Comparison of ENCODE assay signal across 13 cellular contexts in genomic region chr2:191479680-191480023, GRCh38.
DNase-seq lines count a peak whose midpoint lies in the region; ATAC-seq, FAIRE-seq and TF ChIP-seq lines count a peak whose summit lies in the region.
"Had no signal": no experiment of that assay in that cellular context is flagged by ENCODE, and none has a peak within 500 bp of the region (broad histone marks: within the 10 kb centered on the region; RNA-seq: fewer than 3 reads in every experiment).

No MANE protein-coding gene starts in this region.

- peaks cover 4% of the 10 kb centered on the region for H3K27me3 Mint-ChIP-seq in activated CD8-positive, alpha-beta T cell treated with anti-CD3 and anti-CD28 coated beads for 36 hours
- peaks cover 3% of the 10 kb centered on the region for H3K27me3 Mint-ChIP-seq in activated CD8-positive, alpha-beta T cell treated with anti-CD3 and anti-CD28 coated beads, Interleukin-2, amount 10 ng/mL, durations not matched to agents 7 days and 5 days (ENCODE audit: low read depth)

- CTCF ChIA-PET in activated CD8-positive, alpha-beta T cell treated with anti-CD3 and anti-CD28 coated beads for 36 hours (lab: Charles Lee), result no interaction called here
- CTCF ChIA-PET in activated CD8-positive, alpha-beta T cell treated with anti-CD3 and anti-CD28 coated beads, Interleukin-2, amount 10 ng/mL, durations not matched to agents 7 days and 5 days (lab: Charles Lee), result no interaction called here

- DNase-seq in activated CD8-positive, alpha-beta T cell treated with anti-CD3 and anti-CD28 coated beads for 36 hours, result peak; percentile 2
- DNase-seq in activated CD8-positive, alpha-beta T cell treated with anti-CD3 and anti-CD28 coated beads, Interleukin-2, amount 10 ng/mL, durations not matched to agents 7 days and 5 days, result no peak
- no peak for DNase-seq in astrocyte of the cerebellum (ENCODE audit: low read depth)
- no peak for DNase-seq in retinal pigment epithelial cell (ENCODE audit: low read depth)
- no peak for DNase-seq in D721Med (ENCODE audit: insufficient read length, low spot score)
- DNase-seq in NCI-H1436 (lab: John Stamatoyannopoulos, UW), result no peak
- DNase-seq: activated CD4-positive, CD25-positive, alpha-beta regulatory T cell treated with anti-CD3 and anti-CD28 coated beads, Interleukin-2, amount 50 U/mL, for 72 hours; activated effector memory CD4-positive, alpha-beta T cell treated with Interleukin-2 at 50 U/mL for 16 hours; naive thymus-derived CD4-positive, alpha-beta T cell had no signal

- ATAC-seq in activated CD8-positive, alpha-beta T cell treated with anti-CD3 and anti-CD28 coated beads for 36 hours, result no peak
- no peak for ATAC-seq in activated CD8-positive, alpha-beta T cell treated with anti-CD3 and anti-CD28 coated beads, Interleukin-2, amount 10 ng/mL, durations not matched to agents 7 days and 5 days
- ATAC-seq in GM21825 (IDR thresholded peaks at IDR 0.05; ENCODE audit: unreplicated experiment) (peak; percentile 79), HG03135 (IDR thresholded peaks at IDR 0.05; ENCODE audit: unreplicated experiment) (no peak)
- ATAC-seq: naive thymus-derived CD4-positive, alpha-beta T cell had no signal

- no peaks in the 10 kb centered on the region for H3K4me1 Mint-ChIP-seq in activated CD8-positive, alpha-beta T cell treated with anti-CD3 and anti-CD28 coated beads for 36 hours (ENCODE audit: low read depth)
- no peaks in the 10 kb centered on the region for H3K4me1 Mint-ChIP-seq in activated CD8-positive, alpha-beta T cell treated with anti-CD3 and anti-CD28 coated beads, Interleukin-2, amount 10 ng/mL, durations not matched to agents 7 days and 5 days (ENCODE audit: low read depth)
- H3K4me1 Mint-ChIP-seq: central memory CD8-positive, alpha-beta T cell; naive thymus-derived CD4-positive, alpha-beta T cell had no signal

- H3K27ac Mint-ChIP-seq in activated CD8-positive, alpha-beta T cell treated with anti-CD3 and anti-CD28 coated beads for 36 hours, result no peak overlapping the region
- no peak overlapping the region for H3K27ac Mint-ChIP-seq in activated CD8-positive, alpha-beta T cell treated with anti-CD3 and anti-CD28 coated beads, Interleukin-2, amount 10 ng/mL, durations not matched to agents 7 days and 5 days
- H3K27ac Mint-ChIP-seq: naive thymus-derived CD4-positive, alpha-beta T cell had no signal

- H3K4me3 ChIP-seq in astrocyte of the cerebellum (ENCODE audit: low read depth, low read length) (no peak overlapping the region), retinal pigment epithelial cell (ENCODE audit: low read length) (no peak overlapping the region)
- H3K4me3 ChIP-seq: SJSA1 had no signal

- FAIRE-seq in D721Med (lab: Jason Lieb, UNC), result no peak

- no peaks in the 10 kb centered on the region for H3K36me3 Mint-ChIP-seq in activated CD8-positive, alpha-beta T cell treated with anti-CD3 and anti-CD28 coated beads for 36 hours (ENCODE audit: low read depth)
- no peaks in the 10 kb centered on the region for H3K36me3 Mint-ChIP-seq in activated CD8-positive, alpha-beta T cell treated with anti-CD3 and anti-CD28 coated beads, Interleukin-2, amount 10 ng/mL, durations not matched to agents 7 days and 5 days (ENCODE audit: low read depth)

- POLR2A ChIA-PET in activated CD8-positive, alpha-beta T cell treated with anti-CD3 and anti-CD28 coated beads for 36 hours (lab: Charles Lee), result no interaction called here
- POLR2A ChIA-PET in activated CD8-positive, alpha-beta T cell treated with anti-CD3 and anti-CD28 coated beads, Interleukin-2, amount 10 ng/mL, durations not matched to agents 7 days and 5 days (lab: Charles Lee), result no interaction called here

- in situ Hi-C loops in astrocyte of the cerebellum (cut with HindIII; ENCODE audit: low sequenced_read_pairs), result no loop called here

- no peak for TF ChIP-seq CTCF in activated CD8-positive, alpha-beta T cell treated with anti-CD3 and anti-CD28 coated beads for 36 hours (IDR thresholded peaks at IDR 0.05)
- TF ChIP-seq CTCF in astrocyte of the cerebellum (IDR thresholded peaks at IDR 0.05; ENCODE audit: low read depth, low read length, missing control alignments), result peak; percentile 9
- TF ChIP-seq CTCF in retinal pigment epithelial cell (conservative IDR thresholded peaks at IDR 0.05; ENCODE audit: low read depth, low read length), result peak; percentile 5
- TF ChIP-seq CTCF in D721Med (IDR thresholded peaks at IDR 0.05; ENCODE audit: insufficient read depth, missing control alignments), result no peak

- intact Hi-C loops in activated CD8-positive, alpha-beta T cell treated with anti-CD3 and anti-CD28 coated beads for 36 hours (cut with micrococcal nuclease), result no loop called here

- H3K9me3 Mint-ChIP-seq in activated CD8-positive, alpha-beta T cell treated with anti-CD3 and anti-CD28 coated beads for 36 hours, result peaks cover 11% of the 10 kb centered on the region
- no peaks in the 10 kb centered on the region for H3K9me3 Mint-ChIP-seq in activated CD8-positive, alpha-beta T cell treated with anti-CD3 and anti-CD28 coated beads, Interleukin-2, amount 10 ng/mL, durations not matched to agents 7 days and 5 days (ENCODE audit: insufficient read depth)

- no peak overlapping the region for H3K4me3 Mint-ChIP-seq in activated CD8-positive, alpha-beta T cell treated with anti-CD3 and anti-CD28 coated beads for 36 hours
- H3K4me3 Mint-ChIP-seq in activated CD8-positive, alpha-beta T cell treated with anti-CD3 and anti-CD28 coated beads, Interleukin-2, amount 10 ng/mL, durations not matched to agents 7 days and 5 days, result no peak overlapping the region
- H3K4me3 Mint-ChIP-seq: central memory CD8-positive, alpha-beta T cell; naive thymus-derived CD4-positive, alpha-beta T cell had no signal

Comparison
In these comparisons a context has a peak if more than half of its experiments do, and no peak if none do; other contexts are left out.
1. CTCF ChIP-seq: peak in astrocyte of the cerebellum (single experiment) and retinal pigment epithelial cell (single experiment); none in activated CD8-positive, alpha-beta T cell treated with anti-CD3 and anti-CD28 coated beads for 36 hours (single experiment) and D721Med (single experiment).